In the genomic region with DNA sequence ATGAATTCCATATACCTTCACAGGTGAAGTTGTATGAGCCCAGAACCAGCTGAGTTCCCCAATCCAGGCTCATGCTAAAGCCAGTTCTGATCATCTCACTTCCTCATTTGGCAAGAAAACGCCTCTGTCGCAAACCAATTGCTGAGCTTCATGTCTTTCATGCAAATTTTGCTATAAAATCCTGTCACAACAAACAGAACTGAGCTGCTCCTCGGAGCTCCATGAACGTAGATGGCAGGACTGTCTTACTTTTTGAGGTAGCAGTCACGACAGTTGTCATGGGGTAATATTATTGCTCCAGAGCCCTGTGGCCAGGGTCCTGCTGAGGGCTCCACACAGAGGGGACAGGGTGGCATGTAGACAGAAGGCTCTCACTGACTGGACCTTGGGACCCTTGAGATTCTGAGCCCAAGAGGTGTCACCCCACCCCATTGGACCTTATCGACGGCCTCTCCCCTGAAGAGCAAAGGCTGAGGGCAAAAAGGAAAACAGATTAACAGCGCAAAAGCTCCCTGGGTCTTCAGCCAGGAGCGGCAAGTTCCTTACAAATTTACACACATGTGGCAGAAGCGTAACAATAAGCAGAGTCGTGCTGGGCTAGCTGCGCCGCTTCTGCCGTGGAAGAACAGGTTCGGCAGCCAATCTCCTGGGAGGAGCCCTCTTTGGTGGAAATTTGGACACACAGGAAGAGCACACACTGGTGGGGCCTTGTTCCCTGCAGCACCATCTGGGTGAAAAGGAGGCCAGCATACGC, we compare ENCODE assay signal across 9 cellular contexts.
DNase-seq lines count a peak whose midpoint lies in the region; ATAC-seq and TF ChIP-seq lines count a peak whose summit lies in the region.
"Had no signal": no experiment of that assay in that cellular context is flagged by ENCODE, and none has a peak within 500 bp of the region (broad histone marks: within the 10 kb centered on the region; RNA-seq: fewer than 3 reads in every experiment).

No MANE protein-coding gene starts in this region.

- peak; percentile 47 to 92 for DNase-seq in HL-60 (ENCODE audit: low read depth in 1 of 2, low spot score in 1 of 2)
- no peak for DNase-seq in heart left ventricle
- no peak for DNase-seq in NCI-H748 (lab: John Stamatoyannopoulos, UW; ENCODE audit: unreplicated experiment)
- DNase-seq in DMS153 (lab: John Stamatoyannopoulos, UW): no peak
- no peak for DNase-seq in HFFc6
- DNase-seq in stimulated activated CD4-positive, alpha-beta T cell treated with anti-CD3 and anti-CD28 coated beads, Interleukin-4, amount 100 ng/mL, for 24 hours: no peak
- DNase-seq: NCI-H82 had no signal

- H3K27me3 ChIP-seq in HL-60 (ENCODE audit: insufficient read depth, poor library complexity, severe bottlenecking) (no peaks in the 10 kb centered on the region), heart left ventricle (peaks cover 0 to 3% (median 0%) of the 10 kb centered on the region in 9 donors)

- H3K27me3 Mint-ChIP-seq in HFFc6 (ENCODE audit: insufficient read depth): peaks cover 31% of the 10 kb centered on the region

- H3K36me3 Mint-ChIP-seq in HFFc6 (ENCODE audit: low read depth): no peaks in the 10 kb centered on the region

- no peak overlapping the region for H3K4me3 Mint-ChIP-seq in HFFc6

- peak overlapping the region; percentile 60 for H3K27ac ChIP-seq in C4-2B
- H3K27ac ChIP-seq in HL-60 (replicated peaks): peak overlapping the region; percentile 10; the same call in 1 of the 2 replicates
- H3K27ac ChIP-seq in heart left ventricle: no peak overlapping the region

- intact Hi-C loops in heart left ventricle (cut with DNase I): no loop called here

- H3K4me1 ChIP-seq in heart left ventricle: peaks cover 0 to 8% (median 1%) of the 10 kb centered on the region in 12 donors

- TF ChIP-seq POLR2A in heart left ventricle (IDR thresholded peaks at IDR 0.05): no peak

- no peaks in the 10 kb centered on the region for H3K9me3 ChIP-seq in heart left ventricle

- H3K4me3 ChIP-seq in HL-60 (replicated peaks; ENCODE audit: insufficient read depth, low read length) (no peak overlapping the region), heart left ventricle (no peak overlapping the region)

- no peak for TF ChIP-seq CTCF in C4-2B (conservative IDR thresholded peaks at IDR 0.05)
- TF ChIP-seq CTCF in HL-60 (IDR thresholded peaks at IDR 0.05; ENCODE audit: insufficient read depth, low read length): no peak
- no peak for TF ChIP-seq CTCF in heart left ventricle (IDR thresholded peaks at IDR 0.05)
- TF ChIP-seq CTCF in HFFc6 (IDR thresholded peaks at IDR 0.05): no peak

- H3K9me3 Mint-ChIP-seq in HFFc6: no peaks in the 10 kb centered on the region

- ATAC-seq in GM21360 (IDR thresholded peaks at IDR 0.05; ENCODE audit: unreplicated experiment) (peak; percentile 86), heart left ventricle (peak; percentile 15 to 56 (median 42))

- 85 to 88% (median 86%) methylated on average over 16 of the region's 16 CpGs for WGBS in heart left ventricle, 4 donors

- no peak overlapping the region for H3K27ac Mint-ChIP-seq in HFFc6

- H3K4me1 Mint-ChIP-seq in HFFc6 (ENCODE audit: low read depth): no peaks in the 10 kb centered on the region

- no peaks in the 10 kb centered on the region for H3K36me3 ChIP-seq in heart left ventricle

Comparison
In these comparisons a context has a peak if more than half of its experiments do, and no peak if none do; other contexts are left out.
1. H3K27ac ChIP-seq: peak in C4-2B (single experiment) and HL-60 (single experiment); none in heart left ventricle (0 of 12).
2. DNase-seq: peak in HL-60 (2 of 2); none in heart left ventricle (0 of 5), NCI-H748 (single experiment), DMS153 (single experiment), HFFc6 (single experiment) and stimulated activated CD4-positive, alpha-beta T cell treated with anti-CD3 and anti-CD28 coated beads, Interleukin-4, amount 100 ng/mL, for 24 hours (single experiment).